In genomic region chr5:16970826-16971225, GRCh38 we compare ENCODE assay signal across 15 cellular contexts. TPM values are rescaled to one million over a fixed set of nuclear protein-coding genes. Genes with fewer than 3 reads are reported as not detected.
"Had no signal": no experiment of that assay in that cellular context is flagged by ENCODE, and none has a peak within 500 bp of the region (broad histone marks: within the 10 kb centered on the region; RNA-seq: fewer than 3 reads in every experiment).

No MANE protein-coding gene starts in this region.

- DNase-seq: activated CD4-positive, alpha-beta T cell treated with anti-CD3 and anti-CD28 coated beads for 36 hours; activated CD8-positive, alpha-beta memory T cell treated with anti-CD3 and anti-CD28 coated beads, Interleukin-2, amount 50 U/mL, for 4 hours; activated CD8-positive, alpha-beta T cell treated with anti-CD3 and anti-CD28 coated beads for 36 hours; activated naive CD8-positive, alpha-beta T cell treated with anti-CD3 and anti-CD28 coated beads, Interleukin-2, amount 10 ng/mL, durations not matched to agents 7 days and 5 days; caudate nucleus; effector CD8-positive, alpha-beta T cell; immature natural killer cell; ovary; stimulated activated CD4-positive, alpha-beta T cell treated with anti-CD3 and anti-CD28 coated beads, Interleukin-4, amount 100 ng/mL, for 4 hours; stimulated activated naive CD8-positive, alpha-beta T cell treated with anti-CD3 and anti-CD28 coated beads, Interleukin-15, amount 100 ng/mL, for 72 hours; T-cell; testis; WERI-Rb-1 had no signal

- H3K4me3 ChIP-seq: coronary artery, ovary, testis had no signal

- H3K27ac ChIP-seq: coronary artery, epithelial cell of prostate, ovary, testis, WERI-Rb-1 had no signal

- H3K36me3 ChIP-seq: ovary, WERI-Rb-1 had no signal

- ATAC-seq: activated CD4-positive, alpha-beta T cell treated with anti-CD3 and anti-CD28 coated beads for 36 hours; activated CD8-positive, alpha-beta T cell treated with anti-CD3 and anti-CD28 coated beads for 36 hours; stimulated activated naive CD8-positive, alpha-beta T cell treated with anti-CD3 and anti-CD28 coated beads, Interleukin-15, amount 100 ng/mL, for 72 hours; T-cell had no signal

- H3K27me3 ChIP-seq: ovary, testis had no signal

- H3K9me3 ChIP-seq: ovary, testis had no signal

RNA-seq across cellular contexts. Expression of gene MYO10, which starts 34.7 kb away (rescaled TPM):
- total RNA-seq: activated naive CD8-positive, alpha-beta T cell treated with anti-CD3 and anti-CD28 coated beads, Interleukin-2, amount 10 ng/mL, durations not matched to agents 7 days and 5 days had no signal
- polyA plus RNA-seq: immature natural killer cell had no signal
